In the genomic region with DNA sequence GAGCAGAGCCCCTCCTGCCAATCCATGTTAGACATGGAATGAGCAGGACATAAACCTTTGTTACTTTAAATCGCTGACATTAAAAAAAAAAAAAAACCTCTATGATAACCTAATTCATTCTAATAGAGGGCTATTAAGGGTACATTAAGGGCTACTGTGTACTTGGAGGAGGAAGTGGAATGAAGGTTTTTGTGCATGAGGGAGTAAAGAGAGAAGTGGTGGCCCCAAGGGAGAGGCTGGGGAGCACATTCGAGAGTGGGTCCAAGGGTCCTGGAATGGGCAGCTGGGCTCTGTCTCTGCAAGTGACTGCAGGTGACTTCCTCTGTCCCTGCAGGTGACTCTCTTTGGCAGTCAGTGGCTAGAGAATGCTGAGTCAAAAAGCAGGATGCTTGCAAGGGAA, we compare ENCODE assay signal across 17 cellular contexts. TPM values are rescaled to one million over a fixed set of nuclear protein-coding genes. Genes with fewer than 3 reads are reported as not detected.
"Had no signal": no experiment of that assay in that cellular context is flagged by ENCODE, and none has a peak within 500 bp of the region (broad histone marks: within the 10 kb centered on the region; RNA-seq: fewer than 3 reads in every experiment).

No MANE protein-coding gene starts in this region.

- H3K27me3 ChIP-seq: hepatocyte, sigmoid colon, tibial nerve had no signal

- ATAC-seq: activated CD8-positive, alpha-beta T cell treated with anti-CD3 and anti-CD28 coated beads for 36 hours; activated T-cell treated with anti-CD3 and anti-CD28 coated beads, Interleukin-2, amount 50 U/mL, for 4 hours; left cardiac atrium; naive thymus-derived CD8-positive, alpha-beta T cell had no signal

- H3K27ac ChIP-seq: dorsolateral prefrontal cortex, epithelial cell of prostate, hepatocyte, parathyroid adenoma, sigmoid colon, tibial nerve had no signal

- H3K9me3 ChIP-seq: sigmoid colon, tibial nerve had no signal

- H3K4me2 ChIP-seq: hepatocyte had no signal

- H3K4me3 Mint-ChIP-seq: activated CD4-positive, alpha-beta T cell treated with anti-CD3 and anti-CD28 coated beads, Interleukin-2, amount 10 ng/mL, durations not matched to agents 24 days and 14 days; activated CD8-positive, alpha-beta T cell treated with anti-CD3 and anti-CD28 coated beads for 36 hours; activated naive CD4-positive, alpha-beta T cell treated with anti-CD3 and anti-CD28 coated beads for 36 hours; activated T-cell treated with anti-CD3 and anti-CD28 coated beads, Interleukin-2, amount 50 U/mL, for 4 hours; brain; naive thymus-derived CD8-positive, alpha-beta T cell had no signal

- H3K4me3 ChIP-seq: dorsolateral prefrontal cortex, hepatocyte, sigmoid colon, tibial nerve had no signal

- H3K27me3 Mint-ChIP-seq: activated CD8-positive, alpha-beta T cell treated with anti-CD3 and anti-CD28 coated beads for 36 hours had no signal

- H3K36me3 ChIP-seq: sigmoid colon, tibial nerve had no signal

- DNase-seq: activated CD4-positive, alpha-beta T cell treated with anti-CD3 and anti-CD28 coated beads, Interleukin-2, amount 10 ng/mL, durations not matched to agents 24 days and 14 days; activated CD8-positive, alpha-beta T cell treated with anti-CD3 and anti-CD28 coated beads for 36 hours; activated naive CD4-positive, alpha-beta T cell treated with anti-CD3 and anti-CD28 coated beads for 36 hours; activated T-cell treated with anti-CD3 and anti-CD28 coated beads, Interleukin-2, amount 50 U/mL, for 4 hours; anterior cingulate cortex; caudate nucleus; dorsolateral prefrontal cortex; left cardiac atrium; mesenchymal stem cell; naive thymus-derived CD8-positive, alpha-beta T cell; sigmoid colon; stimulated activated naive CD4-positive, alpha-beta T cell treated with Interleukin-2 at 50 U/mL for 16 hours had no signal

- H3K4me1 Mint-ChIP-seq: brain had no signal

- H3K9ac ChIP-seq: parathyroid adenoma had no signal

- H3K36me3 Mint-ChIP-seq: brain; naive thymus-derived CD8-positive, alpha-beta T cell had no signal

- H3K27ac Mint-ChIP-seq: activated CD4-positive, alpha-beta T cell treated with anti-CD3 and anti-CD28 coated beads, Interleukin-2, amount 10 ng/mL, durations not matched to agents 24 days and 14 days; activated CD8-positive, alpha-beta T cell treated with anti-CD3 and anti-CD28 coated beads for 36 hours; activated naive CD4-positive, alpha-beta T cell treated with anti-CD3 and anti-CD28 coated beads for 36 hours; brain had no signal

- H3K4me1 ChIP-seq: parathyroid adenoma, sigmoid colon, tibial nerve had no signal

- H3K9me3 Mint-ChIP-seq: activated CD4-positive, alpha-beta T cell treated with anti-CD3 and anti-CD28 coated beads, Interleukin-2, amount 10 ng/mL, durations not matched to agents 24 days and 14 days; activated CD8-positive, alpha-beta T cell treated with anti-CD3 and anti-CD28 coated beads for 36 hours; activated naive CD4-positive, alpha-beta T cell treated with anti-CD3 and anti-CD28 coated beads for 36 hours; activated T-cell treated with anti-CD3 and anti-CD28 coated beads, Interleukin-2, amount 50 U/mL, for 4 hours; brain; naive thymus-derived CD8-positive, alpha-beta T cell had no signal

RNA-seq across cellular contexts. Expression of a gene that starts 32.1 kb away (rescaled TPM):
- total RNA-seq: activated naive CD4-positive, alpha-beta T cell treated with anti-CD3 and anti-CD28 coated beads for 36 hours had no signal
